ENCODE assay signal across 25 cellular contexts in the genomic region with DNA sequence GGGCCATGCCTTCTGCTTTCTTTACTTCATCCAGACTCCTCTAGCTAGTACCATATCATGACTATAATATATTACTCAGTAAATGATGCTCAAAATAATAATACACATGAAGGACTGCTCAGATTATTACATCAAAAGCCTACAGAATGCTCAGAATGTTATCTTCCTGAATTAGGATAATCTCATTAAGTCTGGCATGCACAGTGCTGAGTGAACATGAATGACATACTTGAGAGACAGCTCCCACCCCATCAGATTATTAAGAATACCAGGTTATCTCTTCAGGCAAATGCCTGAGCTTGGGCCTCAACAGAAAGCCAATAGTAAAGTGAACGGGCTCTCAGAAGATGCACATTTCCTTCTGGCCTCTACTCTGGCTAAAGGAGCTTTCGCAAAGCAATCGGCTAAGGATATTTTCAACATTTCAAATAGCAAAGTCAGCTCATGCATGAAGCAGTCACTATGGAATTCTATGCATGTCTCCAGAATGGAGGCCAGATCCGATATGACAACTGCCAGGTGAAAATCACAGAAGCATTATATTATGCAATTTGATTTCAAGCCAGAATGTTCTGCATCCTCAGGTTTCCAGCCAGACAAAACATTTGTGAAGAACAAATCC.
"Had no signal": no experiment of that assay in that cellular context is flagged by ENCODE, and none has a peak within 500 bp of the region (broad histone marks: within the 10 kb centered on the region; RNA-seq: fewer than 3 reads in every experiment).

No MANE protein-coding gene starts in this region.

- H3K36me3 Mint-ChIP-seq: memory B cell; naive thymus-derived CD4-positive, alpha-beta T cell; neural progenitor cell; stimulated activated effector memory CD8-positive, alpha-beta T cell treated with anti-CD3 and anti-CD28 coated beads, Interleukin-12 subunit alpha, Interleukin-12 subunit beta, amount 100 ng/mL, for 72 hours; type B pancreatic cell had no signal

- H3K9ac ChIP-seq: neural progenitor cell, parathyroid adenoma had no signal

- H3K27ac ChIP-seq: dorsolateral prefrontal cortex, gastrocnemius medialis, hepatocyte, neural progenitor cell, parathyroid adenoma, right atrium auricular region, stomach, thyroid gland had no signal

- H3K4me1 ChIP-seq: gastrocnemius medialis, neural progenitor cell, parathyroid adenoma, right atrium auricular region, thyroid gland had no signal

- H3K27me3 ChIP-seq: dorsolateral prefrontal cortex, gastrocnemius medialis, hepatocyte, neural progenitor cell, right atrium auricular region, stomach, thyroid gland had no signal

- DNase-seq: dorsolateral prefrontal cortex; effector CD4-positive, alpha-beta T cell; foreskin fibroblast; gastrocnemius medialis; head of caudate nucleus; kidney; midbrain; naive thymus-derived CD4-positive, alpha-beta T cell; stimulated activated CD4-positive, alpha-beta T cell treated with anti-CD3 and anti-CD28 coated beads, Interleukin-2, amount 100 ng/mL, for 24 hours; stimulated activated CD4-positive, alpha-beta T cell treated with anti-CD3 and anti-CD28 coated beads, Interleukin-4, amount 100 ng/mL, for 24 hours; stimulated activated naive CD4-positive, alpha-beta T cell treated with Interleukin-2 at 50 U/mL for 16 hours; stomach; thyroid gland had no signal

- H3K4me3 ChIP-seq: dorsolateral prefrontal cortex, gastrocnemius medialis, hepatocyte, lung, neural progenitor cell, right atrium auricular region, stomach, thyroid gland had no signal

- H2AFZ ChIP-seq: hepatocyte, neural progenitor cell, parathyroid adenoma had no signal

- H3K4me3 Mint-ChIP-seq: memory B cell; naive thymus-derived CD4-positive, alpha-beta T cell; nephron; neural progenitor cell; stimulated activated effector memory CD8-positive, alpha-beta T cell treated with anti-CD3 and anti-CD28 coated beads, Interleukin-12 subunit alpha, Interleukin-12 subunit beta, amount 100 ng/mL, for 72 hours; type B pancreatic cell had no signal

- ATAC-seq: gastrocnemius medialis; left lobe of liver; naive thymus-derived CD4-positive, alpha-beta T cell; sciatic nerve; stimulated activated effector memory CD8-positive, alpha-beta T cell treated with anti-CD3 and anti-CD28 coated beads, Interleukin-12 subunit alpha, Interleukin-12 subunit beta, amount 100 ng/mL, for 72 hours had no signal

- H3K27ac Mint-ChIP-seq: memory B cell; naive thymus-derived CD4-positive, alpha-beta T cell; neural progenitor cell; progenitor cell of endocrine pancreas; stimulated activated effector memory CD8-positive, alpha-beta T cell treated with anti-CD3 and anti-CD28 coated beads, Interleukin-12 subunit alpha, Interleukin-12 subunit beta, amount 100 ng/mL, for 72 hours; type B pancreatic cell had no signal

- H3K4me2 ChIP-seq: hepatocyte, neural progenitor cell had no signal

- H3K9me3 Mint-ChIP-seq: nephron, neural progenitor cell, type B pancreatic cell had no signal

- H3K27me3 Mint-ChIP-seq: memory B cell, progenitor cell of endocrine pancreas, type B pancreatic cell had no signal

- H3K79me2 ChIP-seq: hepatocyte, parathyroid adenoma had no signal

- H3K36me3 ChIP-seq: gastrocnemius medialis, neural progenitor cell, right atrium auricular region, stomach, thyroid gland had no signal

- H3K9me3 ChIP-seq: gastrocnemius medialis, stomach, thyroid gland had no signal

- H3K4me1 Mint-ChIP-seq: memory B cell; naive thymus-derived CD4-positive, alpha-beta T cell; neural progenitor cell; stimulated activated effector memory CD8-positive, alpha-beta T cell treated with anti-CD3 and anti-CD28 coated beads, Interleukin-12 subunit alpha, Interleukin-12 subunit beta, amount 100 ng/mL, for 72 hours had no signal
